Comparison of ENCODE assay signal across 9 cellular contexts in genomic region chrX:56281789-56282188, GRCh38. TPM values are rescaled to one million over a fixed set of nuclear protein-coding genes. Genes with fewer than 3 reads are reported as not detected.
DNase-seq lines count a peak whose midpoint lies in the region; ATAC-seq, FAIRE-seq and TF ChIP-seq lines count a peak whose summit lies in the region.
"Had no signal": no experiment of that assay in that cellular context is flagged by ENCODE, and none has a peak within 500 bp of the region (broad histone marks: within the 10 kb centered on the region; RNA-seq: fewer than 3 reads in every experiment).

No MANE protein-coding gene starts in this region.

- no peak for TF ChIP-seq EP300 in A549 (IDR thresholded peaks at IDR 0.05)

- TF ChIP-seq RAD21 in A549 (conservative IDR thresholded peaks at IDR 0.05 in 1 of 2, IDR thresholded peaks at IDR 0.05 in 1 of 2) = peak; percentile 55; a peak in 4 of 5 replicates

- peak; percentile 34 for TF ChIP-seq CTCF in A549 (IDR thresholded peaks at IDR 0.05)
- peak; percentile 33 for TF ChIP-seq CTCF in epithelial cell of esophagus (IDR thresholded peaks at IDR 0.05; ENCODE audit: insufficient read depth, low read depth, low read length, missing control alignments)
- TF ChIP-seq CTCF in pancreas (IDR thresholded peaks at IDR 0.05) = no peak

- ATAC-seq in A549 = peak; percentile 56 to 58; a peak in 3 of 6 replicates
- no peak for ATAC-seq in HG03139 (IDR thresholded peaks at IDR 0.05; ENCODE audit: unreplicated experiment)
- no peak for ATAC-seq in pancreas

- FAIRE-seq in A549 (lab: Jason Lieb, UNC) (no peak), pancreas (lab: Jason Lieb, UNC) (no peak)

- H3K4me1 ChIP-seq in A549 = no peaks in the 10 kb centered on the region
- no peaks in the 10 kb centered on the region for H3K4me1 ChIP-seq in pancreas

- no peaks in the 10 kb centered on the region for H3K27me3 ChIP-seq in pancreas

- POLR2A ChIA-PET in A549 (lab: Yijun Ruan, JAX) = no interaction called here

- DNase-seq in A549 (ENCODE audit: low read depth in 1 of 2, low spot score in 1 of 2) = peak; percentile 1 to 40
- peak; percentile 1 for DNase-seq in Daoy (ENCODE audit: low read depth)
- peak; percentile 55 for DNase-seq in OCI-M1 (lab: John Stamatoyannopoulos, UW)
- peak; percentile 29 for DNase-seq in epithelial cell of esophagus (ENCODE audit: low read depth)
- no peak for DNase-seq in SW 1271 (lab: John Stamatoyannopoulos, UW)
- no peak for DNase-seq in pancreas
- no peak for DNase-seq in midbrain (lab: John Stamatoyannopoulos, UW)
- DNase-seq: NCI-H1436 had no signal

- CTCF ChIA-PET in A549 (lab: Yijun Ruan, JAX) = interaction anchor here (0.7 to 4.5 kb wide), 4 partner anchors 441 to 696 kb away, joined by 3 to 39 read pairs (median 5); partner anchors contain the start of gene NBDY

- no peaks in the 10 kb centered on the region for H3K36me3 ChIP-seq in pancreas

- intact Hi-C loops in pancreas (cut with DNase I) = no loop called here

- no peak overlapping the region for H3K4me2 ChIP-seq in A549

- H3K9me3 ChIP-seq in A549 = no peaks in the 10 kb centered on the region
- H3K9me3 ChIP-seq in pancreas = no peaks in the 10 kb centered on the region

- TF ChIP-seq POLR2A in A549 (IDR thresholded peaks at IDR 0.05; ENCODE audit: low read length) = no peak

- H3K27ac ChIP-seq in A549 (no peak overlapping the region), pancreas (no peak overlapping the region)

- no peak overlapping the region for H3K4me3 ChIP-seq in A549
- H3K4me3 ChIP-seq in epithelial cell of esophagus (ENCODE audit: low read length) = no peak overlapping the region
- no peak overlapping the region for H3K4me3 ChIP-seq in pancreas

TF ChIP-seq in A549, 52 proteins besides CTCF, POLR2A, EP300 and RAD21:
- TF ChIP-seq SMC3 (IDR thresholded peaks at IDR 0.05) = peak; percentile 43
- no peak for TF ChIP-seq RARB (CRISPR knock-in tag; IDR thresholded peaks at IDR 0.05)

RNA-seq across cellular contexts. Expression of gene KLF8, which starts 49.6 kb away (rescaled TPM):
- polyA plus RNA-seq in A549 (2011; rRNA removed) = 0.18 and 0.41 TPM in 2 replicates
- 0.03 TPM in 2 replicates for polyA plus RNA-seq in A549 (2012; cell fraction: cytosol; rRNA removed)
- 0.04 and 0.22 TPM in 2 replicates for polyA plus RNA-seq in A549 (2012; cell fraction: nucleus; rRNA removed)
- 0.01 to 0.06 TPM in 2 of 3 replicates, not detected in the other for polyA plus RNA-seq in A549 (2017; fragmentation: RNase III; extraction: RNeasy Plus Mini Kit Qiagen cat#74134 plus additional on column Dnase treatment)
- 0.24 and 0.58 TPM in 2 replicates for polyA minus RNA-seq in A549 (2011; rRNA and poly(A)+ RNA removed)
- 0.51 and 0.63 TPM in 2 replicates for total RNA-seq in Daoy (2014; rRNA removed; shearing (Covaris generic))
- total RNA-seq in pancreas = 1 to 10 TPM in 5 of 6 donors, under 1 TPM in 1; 0.88 to 3.7 (median 1.2) TPM
- polyA plus RNA-seq in pancreas = 1 to 10 TPM; 2.1 to 3.4 TPM

Comparison
In these comparisons a context has a peak if more than half of its experiments do, and no peak if none do; other contexts are left out.
1. ATAC-seq: peak in A549 (2 of 2); none in HG03139 (single experiment) and pancreas (0 of 4).
2. DNase-seq: peak in A549 (2 of 2), Daoy (single experiment), OCI-M1 (single experiment) and epithelial cell of esophagus (single experiment); none in SW 1271 (0 of 2), pancreas (0 of 6) and midbrain (single experiment).
3. CTCF ChIP-seq: peak in A549 (single experiment) and epithelial cell of esophagus (single experiment); none in pancreas (0 of 4).